Comparison of ENCODE assay signal across 8 cellular contexts in genomic region chr6:106973018-106973840, GRCh38. TPM values are rescaled to one million over a fixed set of nuclear protein-coding genes. Genes with fewer than 3 reads are reported as not detected.
DNase-seq lines count a peak whose midpoint lies in the region; ATAC-seq and TF ChIP-seq lines count a peak whose summit lies in the region.

No MANE protein-coding gene starts in this region.

- H3K4me3 Mint-ChIP-seq in activated naive CD8-positive, alpha-beta T cell treated with anti-CD3 and anti-CD28 coated beads for 36 hours = no peak overlapping the region

- H3K4me1 Mint-ChIP-seq in activated naive CD8-positive, alpha-beta T cell treated with anti-CD3 and anti-CD28 coated beads for 36 hours = peaks cover 10% of the 10 kb centered on the region

- DNase-seq in cardiac septum (ENCODE audit: low spot score) (peak; percentile 83), Right ventricle myocardium superior (no peak), left lobe of liver (ENCODE audit: low spot score) (peak; percentile 47), tibial artery (no peak), SIG-M5 (lab: John Stamatoyannopoulos, UW) (no peak), hippocampal formation (lab: John Stamatoyannopoulos, UW) (no peak), inferior parietal cortex (ENCODE audit: extremely low spot score) (no peak)
- peak; percentile 6 for DNase-seq in activated naive CD8-positive, alpha-beta T cell treated with anti-CD3 and anti-CD28 coated beads for 36 hours

- no peak overlapping the region for H3K27ac Mint-ChIP-seq in activated naive CD8-positive, alpha-beta T cell treated with anti-CD3 and anti-CD28 coated beads for 36 hours

- peaks cover 3 to 69% of the 10 kb centered on the region in 2 donors for H3K27me3 ChIP-seq in tibial artery

- intact Hi-C loops in cardiac septum (cut with DNase I) (no loop called here), Right ventricle myocardium superior (cut with DNase I) (no loop called here), tibial artery (cut with DNase I; ENCODE audit: low total_unique reads) (loop anchor here (10.0 kb wide), 1 partner anchor 528 kb away; no protein-coding TSS in a partner anchor)

- H3K4me3 ChIP-seq in tibial artery = peak overlapping the region; percentile 2 to 60

- H3K27me3 Mint-ChIP-seq in activated naive CD8-positive, alpha-beta T cell treated with anti-CD3 and anti-CD28 coated beads for 36 hours = peaks cover 70% of the 10 kb centered on the region

- H3K27ac ChIP-seq in tibial artery = no peak overlapping the region

- no peaks in the 10 kb centered on the region for H3K36me3 Mint-ChIP-seq in activated naive CD8-positive, alpha-beta T cell treated with anti-CD3 and anti-CD28 coated beads for 36 hours

- TF ChIP-seq CTCF in tibial artery (IDR thresholded peaks at IDR 0.05) = no peak

- no peak for ATAC-seq in Right ventricle myocardium superior (ENCODE audit: poor library complexity)
- ATAC-seq in left lobe of liver = no peak

- no peaks in the 10 kb centered on the region for H3K36me3 ChIP-seq in tibial artery

- peaks cover 0 to 25% (median 21%) of the 10 kb centered on the region in 4 donors for H3K4me1 ChIP-seq in tibial artery

- H3K9me3 Mint-ChIP-seq in activated naive CD8-positive, alpha-beta T cell treated with anti-CD3 and anti-CD28 coated beads for 36 hours = no peaks in the 10 kb centered on the region

- no peaks in the 10 kb centered on the region for H3K9me3 ChIP-seq in tibial artery

RNA-seq across cellular contexts. Expression of gene CD24, which starts 1.3 kb away (rescaled TPM):
- total RNA-seq in cardiac septum (0.78 TPM), Right ventricle myocardium superior (0.75 TPM), left lobe of liver (12.0 TPM)
- total RNA-seq in activated naive CD8-positive, alpha-beta T cell treated with anti-CD3 and anti-CD28 coated beads for 36 hours = under 1 TPM; 0.27 to 0.48 TPM

RNA-seq across cellular contexts. Expression of gene MTRES1, which starts 54.8 kb away (rescaled TPM):
- total RNA-seq in cardiac septum (32.2 TPM), Right ventricle myocardium superior (39.1 TPM), left lobe of liver (9.4 TPM)
- 10 to 100 TPM; 17.8 to 18.5 TPM for total RNA-seq in activated naive CD8-positive, alpha-beta T cell treated with anti-CD3 and anti-CD28 coated beads for 36 hours

Comparison
In these comparisons a context has a peak if more than half of its experiments do, and no peak if none do; other contexts are left out.
1. DNase-seq: peak in cardiac septum (single experiment), activated naive CD8-positive, alpha-beta T cell treated with anti-CD3 and anti-CD28 coated beads for 36 hours (single experiment) and left lobe of liver (single experiment); none in Right ventricle myocardium superior (single experiment), tibial artery (0 of 2), SIG-M5 (single experiment), hippocampal formation (0 of 2) and inferior parietal cortex (single experiment).